ENCODE assay signal across 9 cellular contexts in the genomic region with DNA sequence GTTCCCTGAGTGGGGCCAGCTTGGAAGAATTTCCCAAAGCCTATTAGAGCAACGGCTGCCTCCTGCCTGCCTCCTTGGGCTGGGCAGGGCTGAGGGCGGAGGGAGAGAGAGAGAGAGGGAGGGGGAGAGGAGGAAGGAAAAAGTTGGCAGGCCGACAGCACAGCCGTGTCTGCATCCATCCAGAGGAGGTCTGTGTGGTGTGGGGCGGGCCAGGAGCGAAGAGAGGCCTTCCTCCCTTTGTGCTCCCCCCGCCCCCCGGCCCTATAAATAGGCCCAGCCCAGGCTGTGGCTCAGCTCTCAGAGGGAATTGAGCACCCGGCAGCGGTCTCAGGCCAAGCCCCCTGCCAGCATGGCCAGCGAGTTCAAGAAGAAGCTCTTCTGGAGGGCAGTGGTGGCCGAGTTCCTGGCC. TPM values are rescaled to one million over a fixed set of nuclear protein-coding genes. Genes with fewer than 3 reads are reported as not detected.
A peak's percentile ranks its signal among the peaks of the same experiment; 100 is the strongest.
DNase-seq lines count a peak whose midpoint lies in the region; ATAC-seq lines count a peak whose summit lies in the region.
"Had no signal": no experiment of that assay in that cellular context is flagged by ENCODE, and none has a peak within 500 bp of the region (broad histone marks: within the 10 kb centered on the region; RNA-seq: fewer than 3 reads in every experiment).

A gene (plus strand): TSS at position 293 of the 409 bp plus-strand sequence. CDS start 57 bp downstream, at position 350.

- H3K4me3 ChIP-seq in adipocyte (ENCODE audit: low read length): peak within 1 kb of the TSS; percentile 58
- H3K4me3 ChIP-seq: SK-N-MC had no signal

- H3K9ac ChIP-seq in adipocyte (ENCODE audit: low read length): peak within 1 kb of the TSS; percentile 39

- no peaks in the 10 kb centered on the region for H3K27me3 ChIP-seq in adipocyte (replicated peaks; ENCODE audit: control insufficient read depth, insufficient read depth, low read length)

- no peaks in the 10 kb centered on the region for H3K36me3 ChIP-seq in adipocyte (ENCODE audit: control insufficient read depth, insufficient read depth, low read length, severe bottlenecking)

- no peaks in the 10 kb centered on the region for H3K9me3 ChIP-seq in adipocyte (ENCODE audit: control insufficient read depth, low read length)

- ATAC-seq in HG02798 (IDR thresholded peaks at IDR 0.05; ENCODE audit: poor library complexity, unreplicated experiment) (no peak), HG03139 (IDR thresholded peaks at IDR 0.05; ENCODE audit: unreplicated experiment) (no peak)

- DNase-seq in AG08396 (ENCODE audit: low spot score): peak; percentile 54
- DNase-seq in adipocyte (ENCODE audit: low read depth): no peak
- DNase-seq in cardiac septum (ENCODE audit: low spot score): peak; percentile 92
- DNase-seq in pons (ENCODE audit: low spot score): peak; percentile 42
- no peak for DNase-seq in HuH-7.5 (ENCODE audit: low spot score)
- no peak for DNase-seq in NCI-H524 treated with DMSO at 0.1 percent for 48 hours (lab: John Stamatoyannopoulos, UW)

- H3K4me1 ChIP-seq in adipocyte (ENCODE audit: control insufficient read depth, insufficient read depth, low read length): peaks cover 39% of the 10 kb centered on the region

- intact Hi-C loops in cardiac septum (cut with DNase I): loop anchor here (5.0 kb wide), 1 partner anchor 159 kb away; a partner anchor contains a TSS

RNA-seq across cellular contexts. Expression of the gene that starts here (rescaled TPM):
- 155 TPM for total RNA-seq in cardiac septum

Comparison
In these comparisons a context has a peak if more than half of its experiments do, and no peak if none do; other contexts are left out.
1. DNase-seq: peak in AG08396 (single experiment), cardiac septum (single experiment) and pons (single experiment); none in adipocyte (single experiment), HuH-7.5 (single experiment) and NCI-H524 treated with DMSO at 0.1 percent for 48 hours (single experiment).